In the genomic region with DNA sequence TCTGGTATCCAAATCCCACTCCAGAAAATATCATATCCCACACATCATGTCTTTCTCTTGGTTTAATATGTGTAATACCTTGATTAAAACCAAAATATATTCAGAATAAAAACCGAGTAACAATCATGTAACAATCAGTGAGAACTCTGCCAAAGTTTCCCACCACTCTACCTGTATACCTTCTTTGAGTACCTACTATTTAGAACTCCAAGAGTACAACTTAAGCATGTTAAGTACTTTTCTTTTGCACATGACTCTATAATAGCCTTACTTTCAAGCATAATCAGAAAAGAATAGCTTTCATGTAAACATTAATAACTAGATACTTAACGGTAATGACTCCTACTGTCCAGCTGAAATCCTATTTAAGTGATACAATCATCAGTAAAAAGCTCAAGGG, we compare ENCODE assay signal across 19 cellular contexts.
DNase-seq lines count a peak whose midpoint lies in the region; ATAC-seq and TF ChIP-seq lines count a peak whose summit lies in the region.
"Had no signal": no experiment of that assay in that cellular context is flagged by ENCODE, and none has a peak within 500 bp of the region (broad histone marks: within the 10 kb centered on the region; RNA-seq: fewer than 3 reads in every experiment).

No MANE protein-coding gene starts in this region.

- H3K27ac ChIP-seq in caudate nucleus (ENCODE audit: low read depth, low read length) (peak overlapping the region; percentile 18), tibial nerve (peak overlapping the region in 3 of 4 donors; percentile 2 to 63 (median 58))
- H3K27ac ChIP-seq: BLaER1, epithelial cell of prostate, HL-60 had no signal

- H3K27ac Mint-ChIP-seq in activated T-cell treated with anti-CD3 and anti-CD28 coated beads, Interleukin-2, amount 50 U/mL, for 72 hours, result peak overlapping the region; percentile 8
- H3K27ac Mint-ChIP-seq in activated T-cell treated with anti-CD3 and anti-CD28 coated beads, Interleukin-2, amount 50 U/mL, for 24 hours, result no peak overlapping the region
- H3K27ac Mint-ChIP-seq in mesothelial cell of epicardium, result peak overlapping the region; percentile 8
- H3K27ac Mint-ChIP-seq: T-cell had no signal

- no peaks in the 10 kb centered on the region for H3K36me3 Mint-ChIP-seq in activated T-cell treated with anti-CD3 and anti-CD28 coated beads, Interleukin-2, amount 50 U/mL, for 72 hours (ENCODE audit: insufficient read depth in 2 of 2)
- H3K36me3 Mint-ChIP-seq in activated T-cell treated with anti-CD3 and anti-CD28 coated beads, Interleukin-2, amount 50 U/mL, for 24 hours (ENCODE audit: low read depth), result no peaks in the 10 kb centered on the region
- no peaks in the 10 kb centered on the region for H3K36me3 Mint-ChIP-seq in mesothelial cell of epicardium

- no peaks in the 10 kb centered on the region for H3K27me3 ChIP-seq in tibial nerve
- H3K27me3 ChIP-seq: BLaER1 had no signal

- peaks cover 0 to 68% (median 31%) of the 10 kb centered on the region in 4 donors for H3K4me1 ChIP-seq in tibial nerve

- DNase-seq in activated T-cell treated with anti-CD3 and anti-CD28 coated beads, Interleukin-2, amount 50 U/mL, for 72 hours, result no peak
- no peak for DNase-seq in activated T-cell treated with anti-CD3 and anti-CD28 coated beads, Interleukin-2, amount 50 U/mL, for 24 hours
- DNase-seq in caudate nucleus (lab: John Stamatoyannopoulos, UW) (no peak), mesothelial cell of epicardium (ENCODE audit: low spot score in 2 of 2, unreplicated experiment in 2 of 2) (no peak), tibial nerve (ENCODE audit: low spot score in 2 of 2) (no peak), HuH-7 (ENCODE audit: low spot score) (no peak), SHP77 treated with DMSO at 0.1 percent for 48 hours (lab: John Stamatoyannopoulos, UW) (no peak), NCI-H1092 (lab: John Stamatoyannopoulos, UW) (no peak)
- DNase-seq: activated CD4-positive, alpha-beta T cell treated with anti-CD3 and anti-CD28 coated beads for 48 hours; Calu3; NCI-H1417 treated with DMSO at 0.1 percent for 48 hours; NCI-H2171; NCI-H526 treated with DMSO at 0.1 percent for 48 hours; SHP77; stimulated activated CD4-positive, alpha-beta T cell treated with anti-CD3 and anti-CD28 coated beads, Interleukin-4, amount 100 ng/mL, for 4 hours; T-cell had no signal

- peak overlapping the region in 1 of 2 donors; percentile 26 for H3K4me3 Mint-ChIP-seq in activated T-cell treated with anti-CD3 and anti-CD28 coated beads, Interleukin-2, amount 50 U/mL, for 72 hours
- no peak overlapping the region for H3K4me3 Mint-ChIP-seq in activated T-cell treated with anti-CD3 and anti-CD28 coated beads, Interleukin-2, amount 50 U/mL, for 24 hours
- H3K4me3 Mint-ChIP-seq in mesothelial cell of epicardium, result no peak overlapping the region
- H3K4me3 Mint-ChIP-seq: T-cell had no signal

- H3K9me3 Mint-ChIP-seq in activated T-cell treated with anti-CD3 and anti-CD28 coated beads, Interleukin-2, amount 50 U/mL, for 72 hours, result no peaks in the 10 kb centered on the region
- no peaks in the 10 kb centered on the region for H3K9me3 Mint-ChIP-seq in activated T-cell treated with anti-CD3 and anti-CD28 coated beads, Interleukin-2, amount 50 U/mL, for 24 hours
- H3K9me3 Mint-ChIP-seq in mesothelial cell of epicardium, result no peaks in the 10 kb centered on the region
- H3K9me3 Mint-ChIP-seq: T-cell had no signal

- H3K4me3 ChIP-seq in tibial nerve, result no peak overlapping the region
- H3K4me3 ChIP-seq: BLaER1 had no signal

- H3K27me3 Mint-ChIP-seq in activated T-cell treated with anti-CD3 and anti-CD28 coated beads, Interleukin-2, amount 50 U/mL, for 72 hours (ENCODE audit: low read depth), result no peaks in the 10 kb centered on the region
- no peaks in the 10 kb centered on the region for H3K27me3 Mint-ChIP-seq in activated T-cell treated with anti-CD3 and anti-CD28 coated beads, Interleukin-2, amount 50 U/mL, for 24 hours
- H3K27me3 Mint-ChIP-seq in mesothelial cell of epicardium (ENCODE audit: low read depth), result no peaks in the 10 kb centered on the region
- H3K27me3 Mint-ChIP-seq: T-cell had no signal

- no peaks in the 10 kb centered on the region for H3K9me3 ChIP-seq in tibial nerve
- H3K9me3 ChIP-seq: BLaER1 had no signal

- no peaks in the 10 kb centered on the region for H3K36me3 ChIP-seq in tibial nerve
- H3K36me3 ChIP-seq: BLaER1 had no signal

- no peak for TF ChIP-seq EP300 in tibial nerve (IDR thresholded peaks at IDR 0.05)

- WGBS in tibial nerve, 2 donors, result 80 to 81% methylated on average over 2 of the region's 2 CpGs

- no peak for TF ChIP-seq CTCF in mesothelial cell of epicardium (IDR thresholded peaks at IDR 0.05; ENCODE audit: unreplicated experiment)
- TF ChIP-seq CTCF in tibial nerve (IDR thresholded peaks at IDR 0.05), result no peak

- TF ChIP-seq POLR2A in tibial nerve (IDR thresholded peaks at IDR 0.05), result no peak

- ATAC-seq in activated T-cell treated with anti-CD3 and anti-CD28 coated beads, Interleukin-2, amount 50 U/mL, for 72 hours (replicated peaks in 1 of 2), result no peak
- ATAC-seq: T-cell had no signal

- H3K4me1 Mint-ChIP-seq in activated T-cell treated with anti-CD3 and anti-CD28 coated beads, Interleukin-2, amount 50 U/mL, for 72 hours (ENCODE audit: low read depth), result peaks cover 43% of the 10 kb centered on the region
- peaks cover 71% of the 10 kb centered on the region for H3K4me1 Mint-ChIP-seq in activated T-cell treated with anti-CD3 and anti-CD28 coated beads, Interleukin-2, amount 50 U/mL, for 24 hours (ENCODE audit: low read depth)
- peaks cover 48% of the 10 kb centered on the region for H3K4me1 Mint-ChIP-seq in mesothelial cell of epicardium
